35 cellular contexts compared by ENCODE assay signal in the genomic region with DNA sequence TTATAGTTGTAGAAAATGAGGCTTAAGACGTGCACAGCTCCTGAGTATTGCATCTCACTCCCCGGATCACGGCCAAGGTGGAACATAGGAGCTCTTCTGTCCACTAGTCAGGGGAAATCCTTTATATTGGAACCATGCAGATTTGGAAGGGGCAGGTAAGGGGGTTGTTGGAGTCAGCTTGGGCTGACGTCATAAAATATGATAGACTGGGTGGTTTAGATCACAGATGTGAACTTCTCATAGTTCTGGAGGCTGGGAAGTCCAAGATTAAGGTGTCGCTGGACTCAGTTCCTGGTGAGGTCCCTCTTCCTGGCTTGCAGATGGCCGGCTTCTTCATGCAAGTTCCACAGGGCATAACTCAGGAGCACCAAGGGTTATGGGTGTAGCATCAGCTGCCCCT. TPM values are rescaled to one million over a fixed set of nuclear protein-coding genes. Genes with fewer than 3 reads are reported as not detected.
"Had no signal": no experiment of that assay in that cellular context is flagged by ENCODE, and none has a peak within 500 bp of the region (broad histone marks: within the 10 kb centered on the region; RNA-seq: fewer than 3 reads in every experiment).

No MANE protein-coding gene starts in this region.

- H3K9me3 Mint-ChIP-seq: activated CD4-positive, alpha-beta memory T cell treated with anti-CD3 and anti-CD28 coated beads for 36 hours; activated CD4-positive, alpha-beta T cell treated with anti-CD3 and anti-CD28 coated beads, Interleukin-2, amount 10 ng/mL, durations not matched to agents 24 days and 14 days; activated naive CD4-positive, alpha-beta T cell treated with anti-CD3 and anti-CD28 coated beads for 36 hours; activated naive CD4-positive, alpha-beta T cell treated with anti-CD3 and anti-CD28 coated beads, Interleukin-2, amount 50 U/mL, for 24 hours; activated naive CD8-positive, alpha-beta T cell treated with anti-CD3 and anti-CD28 coated beads for 36 hours; activated naive CD8-positive, alpha-beta T cell treated with anti-CD3 and anti-CD28 coated beads, Interleukin-2, amount 50 U/mL, for 24 hours; activated T-helper 1 cell treated with anti-CD3 and anti-CD28 coated beads, Interleukin-12 subunit alpha, Interleukin-12 subunit beta, Interleukin-2, Interleukin-4 antibody, amounts not matched to agents 30 ng/mL and 10 ng/mL and 1 ng/mL, durations not matched to agents 14 hours and 24 hours and 36 hours; effector memory CD8-positive, alpha-beta T cell; T-helper 2 cell treated with Interferon-gamma antibody and Interleukin-4, amounts not matched to agents 5 μg/mL and 100 μg/mL, for 36 hours had no signal

- H3K27ac ChIP-seq: adrenal gland, body of pancreas, esophagus muscularis mucosa, foreskin keratinocyte, gastrocnemius medialis, heart left ventricle had no signal

- H3K27ac Mint-ChIP-seq: activated CD4-positive, alpha-beta memory T cell treated with anti-CD3 and anti-CD28 coated beads for 36 hours; activated CD4-positive, alpha-beta T cell treated with anti-CD3 and anti-CD28 coated beads for 36 hours; activated CD4-positive, alpha-beta T cell treated with anti-CD3 and anti-CD28 coated beads, Interleukin-2, amount 10 ng/mL, durations not matched to agents 24 days and 14 days; activated CD8-positive, alpha-beta memory T cell treated with anti-CD3 and anti-CD28 coated beads, Interleukin-2, amount 10 ng/mL, durations not matched to agents 7 days and 5 days; activated CD8-positive, alpha-beta T cell treated with anti-CD3 and anti-CD28 coated beads, Interleukin-2, amount 10 ng/mL, durations not matched to agents 7 days and 5 days; activated naive CD4-positive, alpha-beta T cell treated with anti-CD3 and anti-CD28 coated beads for 36 hours; activated naive CD4-positive, alpha-beta T cell treated with anti-CD3 and anti-CD28 coated beads, Interleukin-2, amount 50 U/mL, for 24 hours; activated naive CD8-positive, alpha-beta T cell treated with anti-CD3 and anti-CD28 coated beads for 36 hours; activated naive CD8-positive, alpha-beta T cell treated with anti-CD3 and anti-CD28 coated beads, Interleukin-2, amount 50 U/mL, for 24 hours; activated T-helper 1 cell treated with anti-CD3 and anti-CD28 coated beads, Interleukin-12 subunit alpha, Interleukin-12 subunit beta, Interleukin-2, Interleukin-4 antibody, amounts not matched to agents 30 ng/mL and 10 ng/mL and 1 ng/mL, durations not matched to agents 14 hours and 24 hours and 36 hours; effector memory CD8-positive, alpha-beta T cell; T-helper 17 cell; T-helper 2 cell treated with Interferon-gamma antibody and Interleukin-4, amounts not matched to agents 5 μg/mL and 100 μg/mL, for 36 hours had no signal

- H3K36me3 ChIP-seq: adrenal gland, esophagus muscularis mucosa, gastrocnemius medialis, heart left ventricle had no signal

- H3K9me3 ChIP-seq: adrenal gland, body of pancreas, esophagus muscularis mucosa, gastrocnemius medialis, heart left ventricle had no signal

- H3K36me3 Mint-ChIP-seq: activated CD4-positive, alpha-beta memory T cell treated with anti-CD3 and anti-CD28 coated beads for 36 hours; activated CD8-positive, alpha-beta memory T cell treated with anti-CD3 and anti-CD28 coated beads, Interleukin-2, amount 10 ng/mL, durations not matched to agents 7 days and 5 days; activated naive CD4-positive, alpha-beta T cell treated with anti-CD3 and anti-CD28 coated beads, Interleukin-2, amount 50 U/mL, for 24 hours; activated naive CD8-positive, alpha-beta T cell treated with anti-CD3 and anti-CD28 coated beads for 36 hours had no signal

- ATAC-seq: activated CD4-positive, alpha-beta T cell treated with anti-CD3 and anti-CD28 coated beads for 36 hours; activated CD8-positive, alpha-beta memory T cell treated with anti-CD3 and anti-CD28 coated beads, Interleukin-2, amount 10 ng/mL, durations not matched to agents 7 days and 5 days; activated CD8-positive, alpha-beta T cell treated with anti-CD3 and anti-CD28 coated beads, Interleukin-2, amount 10 ng/mL, durations not matched to agents 7 days and 5 days; activated naive CD8-positive, alpha-beta T cell treated with anti-CD3 and anti-CD28 coated beads, Interleukin-2, amount 50 U/mL, for 24 hours; body of pancreas; effector memory CD8-positive, alpha-beta T cell; foreskin keratinocyte; gastrocnemius medialis; heart left ventricle; T-helper 17 cell had no signal

- DNase-seq: activated CD4-positive, alpha-beta memory T cell treated with anti-CD3 and anti-CD28 coated beads for 36 hours; activated CD4-positive, alpha-beta T cell treated with anti-CD3 and anti-CD28 coated beads for 36 hours; activated CD4-positive, alpha-beta T cell treated with anti-CD3 and anti-CD28 coated beads, Interleukin-2, amount 10 ng/mL, durations not matched to agents 24 days and 14 days; activated CD4-positive, CD25-positive, alpha-beta regulatory T cell; activated CD4-positive, CD25-positive, alpha-beta regulatory T cell treated with anti-CD3 and anti-CD28 coated beads, Interleukin-2, amount 50 U/mL, for 72 hours; activated CD8-positive, alpha-beta memory T cell treated with anti-CD3 and anti-CD28 coated beads, Interleukin-2, amount 10 ng/mL, durations not matched to agents 7 days and 5 days; activated CD8-positive, alpha-beta memory T cell treated with anti-CD3 and anti-CD28 coated beads, Interleukin-2, amount 50 U/mL, for 4 hours; activated CD8-positive, alpha-beta T cell treated with anti-CD3 and anti-CD28 coated beads, Interleukin-2, amount 10 ng/mL, durations not matched to agents 7 days and 5 days; activated gamma-delta T cell treated with Interleukin-2 at 50 U/mL for 16 hours; activated naive CD4-positive, alpha-beta T cell treated with anti-CD3 and anti-CD28 coated beads for 36 hours; activated naive CD8-positive, alpha-beta T cell treated with anti-CD3 and anti-CD28 coated beads for 36 hours; activated naive CD8-positive, alpha-beta T cell treated with anti-CD3 and anti-CD28 coated beads, Interleukin-2, amount 50 U/mL, for 24 hours; activated T-cell treated with anti-CD3 and anti-CD28 coated beads, Interleukin-2, amount 50 U/mL, for 1 hour; activated T-cell treated with anti-CD3 and anti-CD28 coated beads, Interleukin-2, amount 50 U/mL, for 48 hours; adrenal gland; amygdala; aorta; body of pancreas; caudate nucleus; cortex of kidney; dermis blood vessel endothelial cell; effector CD4-positive, alpha-beta T cell; effector memory CD8-positive, alpha-beta T cell; erythroblast; foreskin keratinocyte; gastrocnemius medialis; glutamatergic neuron; T-helper 1 cell; T-helper 17 cell had no signal

- H3K27me3 ChIP-seq: body of pancreas had no signal

- H3K4me3 ChIP-seq: adrenal gland, body of pancreas, esophagus muscularis mucosa, gastrocnemius medialis, heart left ventricle had no signal

- H3K4me3 Mint-ChIP-seq: activated CD4-positive, alpha-beta memory T cell treated with anti-CD3 and anti-CD28 coated beads for 36 hours; activated CD4-positive, alpha-beta T cell treated with anti-CD3 and anti-CD28 coated beads for 36 hours; activated CD4-positive, alpha-beta T cell treated with anti-CD3 and anti-CD28 coated beads, Interleukin-2, amount 10 ng/mL, durations not matched to agents 24 days and 14 days; activated CD8-positive, alpha-beta memory T cell treated with anti-CD3 and anti-CD28 coated beads, Interleukin-2, amount 10 ng/mL, durations not matched to agents 7 days and 5 days; activated CD8-positive, alpha-beta T cell treated with anti-CD3 and anti-CD28 coated beads, Interleukin-2, amount 10 ng/mL, durations not matched to agents 7 days and 5 days; activated naive CD4-positive, alpha-beta T cell treated with anti-CD3 and anti-CD28 coated beads for 36 hours; activated naive CD4-positive, alpha-beta T cell treated with anti-CD3 and anti-CD28 coated beads, Interleukin-2, amount 50 U/mL, for 24 hours; activated naive CD8-positive, alpha-beta T cell treated with anti-CD3 and anti-CD28 coated beads for 36 hours; activated naive CD8-positive, alpha-beta T cell treated with anti-CD3 and anti-CD28 coated beads, Interleukin-2, amount 50 U/mL, for 24 hours; activated T-helper 1 cell treated with anti-CD3 and anti-CD28 coated beads, Interleukin-12 subunit alpha, Interleukin-12 subunit beta, Interleukin-2, Interleukin-4 antibody, amounts not matched to agents 30 ng/mL and 10 ng/mL and 1 ng/mL, durations not matched to agents 14 hours and 24 hours and 36 hours; effector memory CD8-positive, alpha-beta T cell; T-helper 17 cell; T-helper 2 cell treated with Interferon-gamma antibody and Interleukin-4, amounts not matched to agents 5 μg/mL and 100 μg/mL, for 36 hours had no signal

- H3K4me1 ChIP-seq: foreskin keratinocyte had no signal

RNA-seq across cellular contexts. Expression of a gene that starts 5.6 kb away (rescaled TPM):
- total RNA-seq: activated CD4-positive, alpha-beta memory T cell treated with anti-CD3 and anti-CD28 coated beads for 36 hours; activated CD4-positive, alpha-beta T cell treated with anti-CD3 and anti-CD28 coated beads for 36 hours; activated CD4-positive, alpha-beta T cell treated with anti-CD3 and anti-CD28 coated beads, Interleukin-2, amount 10 ng/mL, durations not matched to agents 24 days and 14 days; activated CD8-positive, alpha-beta memory T cell treated with anti-CD3 and anti-CD28 coated beads for 36 hours; activated CD8-positive, alpha-beta memory T cell treated with anti-CD3 and anti-CD28 coated beads, Interleukin-2, amount 10 ng/mL, durations not matched to agents 7 days and 5 days; activated CD8-positive, alpha-beta T cell treated with anti-CD3 and anti-CD28 coated beads, Interleukin-2, amount 10 ng/mL, durations not matched to agents 7 days and 5 days; activated naive CD4-positive, alpha-beta T cell treated with anti-CD3 and anti-CD28 coated beads for 36 hours; activated naive CD8-positive, alpha-beta T cell treated with anti-CD3 and anti-CD28 coated beads for 36 hours; activated T-helper 1 cell treated with anti-CD3 and anti-CD28 coated beads, Interleukin-12 subunit alpha, Interleukin-12 subunit beta, Interleukin-2, Interleukin-4 antibody, amounts not matched to agents 30 ng/mL and 10 ng/mL and 1 ng/mL, durations not matched to agents 14 hours and 24 hours and 36 hours; aorta; dermis blood vessel endothelial cell; gastrocnemius medialis; T-helper 17 cell had no signal
